Comparison of ENCODE assay signal across 8 cellular contexts in the genomic region with DNA sequence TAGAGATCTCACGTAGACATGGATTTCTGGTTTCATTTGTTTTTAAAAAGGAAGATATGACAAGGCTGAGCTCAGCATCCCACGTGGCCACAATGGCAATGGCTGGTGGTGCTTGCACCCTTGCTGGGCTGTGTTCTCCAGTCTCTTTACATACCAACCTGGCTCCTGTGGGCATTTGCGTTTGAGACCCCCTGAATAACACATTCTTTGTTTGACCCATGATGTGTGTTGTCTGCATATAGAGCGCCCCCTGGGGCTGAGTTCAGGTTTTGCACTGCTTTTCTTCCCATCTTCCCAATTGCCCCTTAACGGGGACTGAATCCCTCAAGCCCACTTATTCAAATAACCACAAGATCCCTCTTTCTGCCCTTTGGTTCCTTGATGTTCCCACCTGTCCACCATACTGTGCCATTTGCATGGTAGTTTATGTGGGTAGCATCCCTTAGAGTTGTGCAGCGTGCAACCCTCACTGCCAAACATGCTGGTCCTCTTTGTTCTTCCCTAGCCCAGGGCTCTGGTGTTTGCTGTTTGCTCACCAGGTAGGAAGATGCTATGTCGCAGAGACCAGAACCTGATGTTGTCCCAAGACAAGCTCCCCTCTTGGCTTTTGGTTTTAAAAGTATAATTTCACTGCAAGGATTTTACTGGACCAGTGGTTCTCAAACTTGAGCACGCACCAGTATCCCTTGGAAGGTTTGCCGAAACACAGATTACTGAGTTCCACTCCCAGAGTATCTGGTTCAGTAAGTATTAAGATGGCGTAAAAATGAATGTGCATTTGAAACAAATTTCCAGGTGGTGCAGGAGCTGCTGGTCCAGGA. TPM values are rescaled to one million over a fixed set of nuclear protein-coding genes. Genes with fewer than 3 reads are reported as not detected.
DNase-seq lines count a peak whose midpoint lies in the region; ATAC-seq and TF ChIP-seq lines count a peak whose summit lies in the region.

No MANE protein-coding gene starts in this region.

- peak in 4 of 6 experiments; percentile 31 to 48 (median 40) for TF ChIP-seq CTCF in Peyer's patch (IDR thresholded peaks at IDR 0.05)
- peak; percentile 62 for TF ChIP-seq CTCF in astrocyte of the cerebellum (IDR thresholded peaks at IDR 0.05; ENCODE audit: low read depth, low read length, missing control alignments)

- in situ Hi-C loops in astrocyte of the cerebellum (cut with HindIII; ENCODE audit: low sequenced_read_pairs): no loop called here

- H3K4me1 ChIP-seq in Peyer's patch: no peaks in the 10 kb centered on the region

- ATAC-seq in GM18519 (IDR thresholded peaks at IDR 0.05; ENCODE audit: low FRiP score, unreplicated experiment): no peak
- ATAC-seq in activated T-helper 17 cell treated with anti-CD3 and anti-CD28 coated beads, Interleukin-2, amount 50 U/mL, for 72 hours (replicated peaks): no peak

- H3K27ac Mint-ChIP-seq in activated T-helper 17 cell treated with anti-CD3 and anti-CD28 coated beads, Interleukin-2, amount 50 U/mL, for 72 hours: no peak overlapping the region

- no peak for TF ChIP-seq POLR2A in Peyer's patch (IDR thresholded peaks at IDR 0.05)

- no peak overlapping the region for H3K27ac ChIP-seq in Peyer's patch

- peak; percentile 51 for DNase-seq in activated gamma-delta T cell treated with Interleukin-2 at 50 U/mL for 16 hours
- no peak for DNase-seq in activated gamma-delta T cell (lab: John Stamatoyannopoulos, UW)
- DNase-seq in Peyer's patch: peak in 2 of 3 donors; percentile 29 to 50
- no peak for DNase-seq in astrocyte of the cerebellum (ENCODE audit: low read depth)
- peak; percentile 29 to 37 for DNase-seq in lung microvascular endothelial cell (ENCODE audit: low read depth in 2 of 2)
- no peak for DNase-seq in DMS79 treated with DMSO at 0.1 percent for 48 hours (lab: John Stamatoyannopoulos, UW)

- no peaks in the 10 kb centered on the region for H3K9me3 ChIP-seq in Peyer's patch

- H3K36me3 ChIP-seq in Peyer's patch: no peaks in the 10 kb centered on the region

- H3K4me1 Mint-ChIP-seq in activated T-helper 17 cell treated with anti-CD3 and anti-CD28 coated beads, Interleukin-2, amount 50 U/mL, for 72 hours: no peaks in the 10 kb centered on the region

- H3K4me3 ChIP-seq in Peyer's patch: no peak overlapping the region
- H3K4me3 ChIP-seq in astrocyte of the cerebellum (ENCODE audit: low read depth, low read length): no peak overlapping the region

- H3K27me3 ChIP-seq in Peyer's patch: no peaks in the 10 kb centered on the region

- H3K27me3 Mint-ChIP-seq in activated T-helper 17 cell treated with anti-CD3 and anti-CD28 coated beads, Interleukin-2, amount 50 U/mL, for 72 hours: no peaks in the 10 kb centered on the region

- no peak overlapping the region for H3K4me3 Mint-ChIP-seq in activated T-helper 17 cell treated with anti-CD3 and anti-CD28 coated beads, Interleukin-2, amount 50 U/mL, for 72 hours

- H3K9me3 Mint-ChIP-seq in activated T-helper 17 cell treated with anti-CD3 and anti-CD28 coated beads, Interleukin-2, amount 50 U/mL, for 72 hours: no peaks in the 10 kb centered on the region

- no peaks in the 10 kb centered on the region for H3K36me3 Mint-ChIP-seq in activated T-helper 17 cell treated with anti-CD3 and anti-CD28 coated beads, Interleukin-2, amount 50 U/mL, for 72 hours (ENCODE audit: low read depth)

RNA-seq across cellular contexts. Expression of gene NKD1, which starts 38.5 kb away (rescaled TPM):
- total RNA-seq in Peyer's patch (1 to 10 TPM; 1.7 to 4.0 (median 3.4) TPM), lung microvascular endothelial cell (under 0.01 TPM in 2 replicates)
- total RNA-seq in activated T-helper 17 cell treated with anti-CD3 and anti-CD28 coated beads, Interleukin-2, amount 50 U/mL, for 72 hours: 1 to 10 TPM in 1 of 2 donors, under 1 TPM in 1; 0.66 to 1.3 TPM

Comparison
In these comparisons a context has a peak if more than half of its experiments do, and no peak if none do; other contexts are left out.
1. DNase-seq: peak in activated gamma-delta T cell treated with Interleukin-2 at 50 U/mL for 16 hours (single experiment), Peyer's patch (2 of 3) and lung microvascular endothelial cell (2 of 2); none in activated gamma-delta T cell (single experiment), astrocyte of the cerebellum (single experiment) and DMS79 treated with DMSO at 0.1 percent for 48 hours (single experiment).